Comparison of ENCODE assay signal across 1 cellular context in genomic region chr5:109748545-109748944, GRCh38.
TF ChIP-seq lines count a peak whose summit lies in the region.

No MANE protein-coding gene starts in this region.

TF ChIP-seq in GM12878, 131 proteins besides CTCF, POLR2A, EP300 and RAD21 (continued from another document):
- TF ChIP-seq CHD1 (IDR thresholded peaks at IDR 0.05; ENCODE audit: low read depth, low read length) = no peak
- TF ChIP-seq IRF5 (IDR thresholded peaks at IDR 0.05; ENCODE audit: borderline replicate concordance) = no peak
- TF ChIP-seq, protein P1, sequence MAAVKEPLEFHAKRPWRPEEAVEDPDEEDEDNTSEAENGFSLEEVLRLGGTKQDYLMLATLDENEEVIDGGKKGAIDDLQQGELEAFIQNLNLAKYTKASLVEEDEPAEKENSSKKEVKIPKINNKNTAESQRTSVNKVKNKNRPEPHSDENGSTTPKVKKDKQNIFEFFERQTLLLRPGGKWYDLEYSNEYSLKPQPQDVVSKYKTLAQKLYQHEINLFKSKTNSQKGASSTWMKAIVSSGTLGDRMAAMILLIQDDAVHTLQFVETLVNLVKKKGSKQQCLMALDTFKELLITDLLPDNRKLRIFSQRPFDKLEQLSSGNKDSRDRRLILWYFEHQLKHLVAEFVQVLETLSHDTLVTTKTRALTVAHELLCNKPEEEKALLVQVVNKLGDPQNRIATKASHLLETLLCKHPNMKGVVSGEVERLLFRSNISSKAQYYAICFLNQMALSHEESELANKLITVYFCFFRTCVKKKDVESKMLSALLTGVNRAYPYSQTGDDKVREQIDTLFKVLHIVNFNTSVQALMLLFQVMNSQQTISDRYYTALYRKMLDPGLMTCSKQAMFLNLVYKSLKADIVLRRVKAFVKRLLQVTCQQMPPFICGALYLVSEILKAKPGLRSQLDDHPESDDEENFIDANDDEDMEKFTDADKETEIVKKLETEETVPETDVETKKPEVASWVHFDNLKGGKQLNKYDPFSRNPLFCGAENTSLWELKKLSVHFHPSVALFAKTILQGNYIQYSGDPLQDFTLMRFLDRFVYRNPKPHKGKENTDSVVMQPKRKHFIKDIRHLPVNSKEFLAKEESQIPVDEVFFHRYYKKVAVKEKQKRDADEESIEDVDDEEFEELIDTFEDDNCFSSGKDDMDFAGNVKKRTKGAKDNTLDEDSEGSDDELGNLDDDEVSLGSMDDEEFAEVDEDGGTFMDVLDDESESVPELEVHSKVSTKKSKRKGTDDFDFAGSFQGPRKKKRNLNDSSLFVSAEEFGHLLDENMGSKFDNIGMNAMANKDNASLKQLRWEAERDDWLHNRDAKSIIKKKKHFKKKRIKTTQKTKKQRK (IDR thresholded peaks at IDR 0.05; ENCODE audit: low read depth, low read length) = no peak
- no peak for TF ChIP-seq MEF2A (IDR thresholded peaks at IDR 0.05; ENCODE audit: insufficient read depth, low read depth, low read length)
- TF ChIP-seq, protein P2, sequence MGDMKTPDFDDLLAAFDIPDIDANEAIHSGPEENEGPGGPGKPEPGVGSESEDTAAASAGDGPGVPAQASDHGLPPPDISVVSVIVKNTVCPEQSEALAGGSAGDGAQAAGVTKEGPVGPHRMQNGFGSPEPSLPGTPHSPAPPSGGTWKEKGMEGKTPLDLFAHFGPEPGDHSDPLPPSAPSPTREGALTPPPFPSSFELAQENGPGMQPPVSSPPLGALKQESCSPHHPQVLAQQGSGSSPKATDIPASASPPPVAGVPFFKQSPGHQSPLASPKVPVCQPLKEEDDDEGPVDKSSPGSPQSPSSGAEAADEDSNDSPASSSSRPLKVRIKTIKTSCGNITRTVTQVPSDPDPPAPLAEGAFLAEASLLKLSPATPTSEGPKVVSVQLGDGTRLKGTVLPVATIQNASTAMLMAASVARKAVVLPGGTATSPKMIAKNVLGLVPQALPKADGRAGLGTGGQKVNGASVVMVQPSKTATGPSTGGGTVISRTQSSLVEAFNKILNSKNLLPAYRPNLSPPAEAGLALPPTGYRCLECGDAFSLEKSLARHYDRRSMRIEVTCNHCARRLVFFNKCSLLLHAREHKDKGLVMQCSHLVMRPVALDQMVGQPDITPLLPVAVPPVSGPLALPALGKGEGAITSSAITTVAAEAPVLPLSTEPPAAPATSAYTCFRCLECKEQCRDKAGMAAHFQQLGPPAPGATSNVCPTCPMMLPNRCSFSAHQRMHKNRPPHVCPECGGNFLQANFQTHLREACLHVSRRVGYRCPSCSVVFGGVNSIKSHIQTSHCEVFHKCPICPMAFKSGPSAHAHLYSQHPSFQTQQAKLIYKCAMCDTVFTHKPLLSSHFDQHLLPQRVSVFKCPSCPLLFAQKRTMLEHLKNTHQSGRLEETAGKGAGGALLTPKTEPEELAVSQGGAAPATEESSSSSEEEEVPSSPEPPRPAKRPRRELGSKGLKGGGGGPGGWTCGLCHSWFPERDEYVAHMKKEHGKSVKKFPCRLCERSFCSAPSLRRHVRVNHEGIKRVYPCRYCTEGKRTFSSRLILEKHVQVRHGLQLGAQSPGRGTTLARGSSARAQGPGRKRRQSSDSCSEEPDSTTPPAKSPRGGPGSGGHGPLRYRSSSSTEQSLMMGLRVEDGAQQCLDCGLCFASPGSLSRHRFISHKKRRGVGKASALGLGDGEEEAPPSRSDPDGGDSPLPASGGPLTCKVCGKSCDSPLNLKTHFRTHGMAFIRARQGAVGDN (IDR thresholded peaks at IDR 0.05) = no peak
- no peak for TF ChIP-seq SRF (IDR thresholded peaks at IDR 0.05; ENCODE audit: low read depth in 2 of 2, low read length in 2 of 2)
- TF ChIP-seq, protein P3, sequence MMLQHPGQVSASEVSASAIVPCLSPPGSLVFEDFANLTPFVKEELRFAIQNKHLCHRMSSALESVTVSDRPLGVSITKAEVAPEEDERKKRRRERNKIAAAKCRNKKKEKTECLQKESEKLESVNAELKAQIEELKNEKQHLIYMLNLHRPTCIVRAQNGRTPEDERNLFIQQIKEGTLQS (IDR thresholded peaks at IDR 0.05; ENCODE audit: borderline replicate concordance, extremely low read depth, low read depth, low read length) = no peak
- TF ChIP-seq IKZF1 (conservative IDR thresholded peaks at IDR 0.05) = no peak
- TF ChIP-seq ZNF592 (IDR thresholded peaks at IDR 0.05) = no peak
